Comparison of ENCODE assay signal across 2 cellular contexts in genomic region chr2:39664478-39664877, GRCh38.
TF ChIP-seq lines count a peak whose summit lies in the region.

No MANE protein-coding gene starts in this region.

TF ChIP-seq in GM23338, 12 proteins besides CTCF, POLR2A, EP300 and RAD21:
- TF ChIP-seq JUNB (IDR thresholded peaks at IDR 0.05; ENCODE audit: unreplicated experiment) (no peak), EZH2phosphoT487 (IDR thresholded peaks at IDR 0.05; ENCODE audit: unreplicated experiment) (no peak), ZNF114 (CRISPR knock-in tag; IDR thresholded peaks at IDR 0.05) (no peak), REST (IDR thresholded peaks at IDR 0.05; ENCODE audit: unreplicated experiment) (no peak), ZNF331 (CRISPR knock-in tag; IDR thresholded peaks at IDR 0.05; ENCODE audit: low read depth) (no peak), ZNF462 (CRISPR knock-in tag; IDR thresholded peaks at IDR 0.05) (no peak), NANOG (IDR thresholded peaks at IDR 0.05; ENCODE audit: borderline replicate concordance) (no peak), POLR2AphosphoS5 (IDR thresholded peaks at IDR 0.05; ENCODE audit: low read depth) (no peak), CREB1 (CRISPR knock-in tag; IDR thresholded peaks at IDR 0.05; ENCODE audit: low read depth) (no peak), STAT1 (IDR thresholded peaks at IDR 0.05; ENCODE audit: unreplicated experiment) (no peak), EZH2 (IDR thresholded peaks at IDR 0.05; ENCODE audit: low read depth, unreplicated experiment) (no peak)
- TF ChIP-seq, protein P1, sequence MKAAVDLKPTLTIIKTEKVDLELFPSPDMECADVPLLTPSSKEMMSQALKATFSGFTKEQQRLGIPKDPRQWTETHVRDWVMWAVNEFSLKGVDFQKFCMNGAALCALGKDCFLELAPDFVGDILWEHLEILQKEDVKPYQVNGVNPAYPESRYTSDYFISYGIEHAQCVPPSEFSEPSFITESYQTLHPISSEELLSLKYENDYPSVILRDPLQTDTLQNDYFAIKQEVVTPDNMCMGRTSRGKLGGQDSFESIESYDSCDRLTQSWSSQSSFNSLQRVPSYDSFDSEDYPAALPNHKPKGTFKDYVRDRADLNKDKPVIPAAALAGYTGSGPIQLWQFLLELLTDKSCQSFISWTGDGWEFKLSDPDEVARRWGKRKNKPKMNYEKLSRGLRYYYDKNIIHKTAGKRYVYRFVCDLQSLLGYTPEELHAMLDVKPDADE (IDR thresholded peaks at IDR 0.05): no peak

TF ChIP-seq in HEK293T, 16 proteins besides CTCF, POLR2A, EP300 and RAD21:
- TF ChIP-seq FOXA1 (IDR thresholded peaks at IDR 0.05): no peak
- TF ChIP-seq TARDBP (IDR thresholded peaks at IDR 0.05): no peak
- no peak for TF ChIP-seq ARNT (IDR thresholded peaks at IDR 0.05)
